In genomic region chr1:27862671-27863551, GRCh38 we compare ENCODE assay signal across 1 cellular context.
TF ChIP-seq lines count a peak whose summit lies in the region.

No MANE protein-coding gene starts in this region.

TF ChIP-seq in IMR-90, 13 proteins besides CTCF, POLR2A, EP300 and RAD21:
- TF ChIP-seq ELK1 (IDR thresholded peaks at IDR 0.05; ENCODE audit: borderline replicate concordance, low read depth, low read length): no peak
- no peak for TF ChIP-seq RFX5 (IDR thresholded peaks at IDR 0.05; ENCODE audit: low read depth, low read length)
- no peak for TF ChIP-seq RCOR1 (IDR thresholded peaks at IDR 0.05; ENCODE audit: insufficient replicate concordance, low read length)
- TF ChIP-seq CHD1 (IDR thresholded peaks at IDR 0.05; ENCODE audit: low read depth, low read length): no peak
- no peak for TF ChIP-seq MAFK (IDR thresholded peaks at IDR 0.05; ENCODE audit: low read depth, low read length)
- peak; percentile 15; the same call in 1 of the 2 replicates for TF ChIP-seq SMC3 (IDR thresholded peaks at IDR 0.05; ENCODE audit: low read depth, low read length)
- TF ChIP-seq USF2 (IDR thresholded peaks at IDR 0.05; ENCODE audit: low read depth, low read length): 0 out of 2 replicates have a peak, but pooled peaks have one; percentile 8
- peak; percentile 67; the same call in 1 of the 2 replicates for TF ChIP-seq MAZ (IDR thresholded peaks at IDR 0.05; ENCODE audit: borderline replicate concordance, low read depth, low read length)
- TF ChIP-seq CEBPB (IDR thresholded peaks at IDR 0.05; ENCODE audit: low read depth, low read length): peak; percentile 100
- no peak for TF ChIP-seq NFE2L2 (IDR thresholded peaks at IDR 0.05; ENCODE audit: low read depth, low read length)
- peak; percentile 77 for TF ChIP-seq BHLHE40 (IDR thresholded peaks at IDR 0.05; ENCODE audit: low read depth, low read length)
- peak; percentile 74 for TF ChIP-seq FOS (IDR thresholded peaks at IDR 0.05; ENCODE audit: low read depth, low read length)
- peak; percentile 89 for TF ChIP-seq MXI1 (IDR thresholded peaks at IDR 0.05; ENCODE audit: borderline replicate concordance, low read depth, low read length)
TF ChIP-seq in IMR-90: peak in this region for 7.
